7 cellular contexts compared by ENCODE assay signal in the genomic region with DNA sequence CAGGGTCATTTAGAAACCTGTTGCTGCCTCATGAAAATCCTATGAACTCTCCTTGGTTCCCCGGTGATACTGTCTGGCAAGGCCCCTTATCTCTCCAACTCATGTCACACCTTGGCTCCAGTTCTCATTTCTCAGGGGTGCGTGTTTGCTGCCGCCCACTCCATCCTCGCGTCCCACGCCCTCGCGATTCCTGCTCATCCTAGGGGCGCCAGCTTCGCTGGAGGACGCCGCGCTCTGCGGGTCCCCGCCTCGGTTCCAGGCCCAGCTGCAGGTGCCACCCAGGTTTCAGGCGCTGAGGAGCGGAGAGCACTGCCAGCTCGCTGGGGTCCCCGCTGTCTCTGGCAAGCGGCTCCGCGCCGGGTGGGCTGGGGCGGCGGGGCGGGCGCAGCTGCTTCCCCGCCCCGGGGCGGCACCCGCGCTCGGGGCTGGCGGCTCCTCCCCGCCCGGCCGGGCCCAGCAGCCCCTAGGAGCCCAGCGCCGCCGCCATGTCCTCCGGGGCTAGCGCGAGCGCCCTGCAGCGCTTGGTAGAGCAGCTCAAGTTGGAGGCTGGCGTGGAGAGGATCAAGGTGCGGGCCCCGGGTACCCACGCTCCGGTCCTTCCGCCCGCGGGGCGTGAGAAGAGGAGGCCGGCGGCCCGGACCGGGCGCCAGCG. TPM values are rescaled to one million over a fixed set of nuclear protein-coding genes. Genes with fewer than 3 reads are reported as not detected.
A peak's percentile ranks its signal among the peaks of the same experiment; 100 is the strongest.
DNase-seq lines count a peak whose midpoint lies in the region; TF ChIP-seq lines count a peak whose summit lies in the region.

A gene (plus strand): TSS at position 456 of the 652 bp plus-strand sequence. CDS start 30 bp downstream, at position 486.

- in situ Hi-C loops in mammary epithelial cell (cut with MboI; ENCODE audit: low sequenced_read_pairs in 2 of 2) = no loop called here

- H3K4me2 ChIP-seq in mammary epithelial cell (ENCODE audit: insufficient read depth, low read depth, low read length) = peak within 1 kb of the TSS; percentile 84

- H3K36me3 ChIP-seq in mammary epithelial cell (ENCODE audit: insufficient read depth, low read length) (peaks cover 4% of the 10 kb centered on the region), spleen (peaks cover 0 to 17% (median 0%) of the 10 kb centered on the region in 6 donors)

- dilution Hi-C loops in mammary epithelial cell (cut with HindIII; ENCODE audit: low sequenced_read_pairs) = no loop called here

- H3K4me3 ChIP-seq in HFF-Myc (replicated peaks; ENCODE audit: low read depth, low read length) (peak within 1 kb of the TSS; percentile 75), WI38 (ENCODE audit: low read depth, low read length) (peak within 1 kb of the TSS; percentile 81), mammary epithelial cell (replicated peaks in 1 of 3; ENCODE audit: insufficient read depth in 1 of 3, low read depth in 2 of 3, low read length in 3 of 3) (peak within 1 kb of the TSS; percentile 69 to 81 (median 72)), spleen (peak within 1 kb of the TSS; percentile 67 to 97 (median 80))

- no peaks in the 10 kb centered on the region for H3K9me3 ChIP-seq in mammary epithelial cell (replicated peaks; ENCODE audit: insufficient read depth, low read length)
- no peaks in the 10 kb centered on the region for H3K9me3 ChIP-seq in spleen

- CTCF ChIA-PET in mammary epithelial cell (lab: Charles Lee; ENCODE audit: low non-redundant PET) = no interaction called here

- TF ChIP-seq CTCF in HFF-Myc (IDR thresholded peaks at IDR 0.05; ENCODE audit: low read depth, low read length, missing control alignments) = no peak
- TF ChIP-seq CTCF in WI38 (IDR thresholded peaks at IDR 0.05; ENCODE audit: low read depth, low read length) = no peak
- TF ChIP-seq CTCF in mammary epithelial cell (conservative IDR thresholded peaks at IDR 0.05 in 1 of 2, IDR thresholded peaks at IDR 0.05 in 1 of 2; ENCODE audit: extremely low read depth in 1 of 2, insufficient read depth in 1 of 2, low read depth in 1 of 2, low read length in 2 of 2) = no peak
- TF ChIP-seq CTCF in spleen (IDR thresholded peaks at IDR 0.05 in 8 of 11, conservative IDR thresholded peaks at IDR 0.05 in 3 of 11) = no peak

- WGBS in mammary epithelial cell (ENCODE audit: low coverage, missing lambda C conversion rate) = under 1% methylated on average over 15 of the region's 61 CpGs
- WGBS in spleen, 5 donors = 0 to 1% (median 1%) methylated on average over 32 to 61 of the region's 61 CpGs

- H3K27ac ChIP-seq in mammary epithelial cell (ENCODE audit: insufficient read depth, low read depth, low read length) (peak within 1 kb of the TSS; percentile 11), spleen (peak within 1 kb of the TSS; percentile 72 to 97 (median 90))

- H3K4me1 ChIP-seq in mammary epithelial cell (ENCODE audit: insufficient read depth, low read length) (peaks cover 14% of the 10 kb centered on the region), spleen (peaks cover 13 to 48% (median 23%) of the 10 kb centered on the region in 6 donors)

- peak within 1 kb of the TSS; percentile 46 for H3K9ac ChIP-seq in mammary epithelial cell (ENCODE audit: insufficient read depth, low read length)

- intact Hi-C loops in mammary epithelial cell (cut with micrococcal nuclease) = no loop called here
- intact Hi-C loops in spleen (cut with DNase I; ENCODE audit: low total_unique reads) = no loop called here

- peak within 1 kb of the TSS; percentile 96 for H2AFZ ChIP-seq in mammary epithelial cell (ENCODE audit: low read depth, low read length)

- TF ChIP-seq POLR2A in GM15510 (IDR thresholded peaks at IDR 0.05; ENCODE audit: borderline replicate concordance, extremely low read depth, insufficient read length) (peak; percentile 68), spleen (IDR thresholded peaks at IDR 0.05) (no peak)

- no TSS peak for BruUV-seq in mammary epithelial cell (replicated peaks; lab: Mats Ljungman, UMichigan)

- no peaks in the 10 kb centered on the region for H3K27me3 ChIP-seq in mammary epithelial cell (ENCODE audit: insufficient read depth, low read length)
- no peaks in the 10 kb centered on the region for H3K27me3 ChIP-seq in spleen (replicated peaks in 1 of 7)

- peaks cover 43% of the 10 kb centered on the region for H3K79me2 ChIP-seq in mammary epithelial cell (ENCODE audit: insufficient read depth, low read length)

- DNase-seq in HFF-Myc (ENCODE audit: extremely low read depth, low read depth) (no peak), NCI-H1092 treated with DMSO at 0.1 percent for 48 hours (lab: John Stamatoyannopoulos, UW) (peak; percentile 80), mammary epithelial cell (peak; percentile 51), inferior parietal cortex (ENCODE audit: extremely low spot score) (peak; percentile 37), spleen (peak; percentile 95)

- no peaks in the 10 kb centered on the region for H4K20me1 ChIP-seq in mammary epithelial cell (ENCODE audit: insufficient read depth, low read length)

RNA-seq across cellular contexts. Expression of the gene that starts here (rescaled TPM):
- total RNA-seq in mammary epithelial cell (10 to 100 TPM; 51.7 to 70.3 TPM), spleen (100 to 1,000 TPM in 1 of 7 donors, 10 to 100 TPM in 6; 34.5 to 141 (median 59.5) TPM)
- polyA plus RNA-seq in mammary epithelial cell (58.8 TPM), spleen (10 to 100 TPM; 34.0 to 63.6 (median 45.7) TPM)
- 33.7 TPM for polyA minus RNA-seq in mammary epithelial cell
